ENCODE assay signal across 15 cellular contexts in the genomic region with DNA sequence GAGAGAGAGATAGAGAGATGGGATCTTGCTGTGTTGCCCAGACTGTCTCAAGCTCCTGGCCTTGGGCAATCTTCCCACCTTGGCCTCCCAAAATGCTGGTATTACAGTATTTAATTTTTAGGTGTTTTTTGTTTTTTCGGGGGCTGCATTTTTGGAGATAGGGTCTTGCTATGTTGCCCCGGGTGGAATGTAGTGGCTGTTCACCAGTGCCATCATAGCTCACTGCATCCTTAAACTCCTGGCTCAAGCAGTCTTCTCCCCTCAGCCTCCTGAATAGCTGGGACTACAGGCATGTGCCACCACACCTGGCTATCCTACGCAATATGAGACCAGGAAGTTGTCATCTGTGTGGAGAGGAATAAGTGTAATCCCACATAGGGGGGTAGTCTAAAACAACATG. TPM values are rescaled to one million over a fixed set of nuclear protein-coding genes. Genes with fewer than 3 reads are reported as not detected.
DNase-seq lines count a peak whose midpoint lies in the region; ATAC-seq and TF ChIP-seq lines count a peak whose summit lies in the region.
"Had no signal": no experiment of that assay in that cellular context is flagged by ENCODE, and none has a peak within 500 bp of the region (broad histone marks: within the 10 kb centered on the region; RNA-seq: fewer than 3 reads in every experiment).

No MANE protein-coding gene starts in this region.

- no peak for ATAC-seq in activated CD4-positive, alpha-beta T cell treated with anti-CD3 and anti-CD28 coated beads for 36 hours
- ATAC-seq in WTC11: no peak
- no peak for ATAC-seq in activated CD8-positive, alpha-beta memory T cell treated with anti-CD3 and anti-CD28 coated beads, Interleukin-2, amount 10 ng/mL, durations not matched to agents 7 days and 5 days

- no peak overlapping the region for H3K4me3 ChIP-seq in dorsolateral prefrontal cortex
- H3K4me3 ChIP-seq: BLaER1 had no signal

- POLR2A ChIA-PET in activated CD4-positive, alpha-beta T cell treated with anti-CD3 and anti-CD28 coated beads for 36 hours (lab: Charles Lee): no interaction called here
- POLR2A ChIA-PET in WTC11 (lab: Charles Lee): interaction anchor here (1.0 kb wide), 1 partner anchor 16 kb away, joined by 3 read pairs; no protein-coding TSS in a partner anchor

- CTCF ChIA-PET in activated CD4-positive, alpha-beta T cell treated with anti-CD3 and anti-CD28 coated beads for 36 hours (lab: Charles Lee): interaction anchor here (0.9 to 1.7 kb wide), 4 partner anchors 11 to 44 kb away, joined by 3 to 6 read pairs (median 4); no protein-coding TSS in a partner anchor
- CTCF ChIA-PET in WTC11 (lab: Charles Lee): no interaction called here
- CTCF ChIA-PET in activated CD8-positive, alpha-beta memory T cell treated with anti-CD3 and anti-CD28 coated beads, Interleukin-2, amount 10 ng/mL, durations not matched to agents 7 days and 5 days (lab: Charles Lee): interaction anchor here (1.6 kb wide), 1 partner anchor 115 kb away, joined by 5 read pairs; no protein-coding TSS in a partner anchor

- no peak overlapping the region for H3K4me3 Mint-ChIP-seq in activated CD4-positive, alpha-beta T cell treated with anti-CD3 and anti-CD28 coated beads for 36 hours
- no peak overlapping the region for H3K4me3 Mint-ChIP-seq in WTC11
- no peak overlapping the region for H3K4me3 Mint-ChIP-seq in activated CD8-positive, alpha-beta memory T cell treated with anti-CD3 and anti-CD28 coated beads, Interleukin-2, amount 10 ng/mL, durations not matched to agents 7 days and 5 days
- H3K4me3 Mint-ChIP-seq: CD8-positive, alpha-beta memory T cell; H9 had no signal

- TF ChIP-seq CTCF in WTC11 (IDR thresholded peaks at IDR 0.05) (no peak), dorsolateral prefrontal cortex (IDR thresholded peaks at IDR 0.05 in 54 of 56, conservative IDR thresholded peaks at IDR 0.05 in 2 of 56; ENCODE audit: low read depth in 1 of 56, partially characterized antibody in 56 of 56) (no peak)

- H3K27ac ChIP-seq in dorsolateral prefrontal cortex (peak overlapping the region in 54 of 59 donors; percentile 10 to 100 (median 95)), temporal lobe (ENCODE audit: low read depth, low read length) (peak overlapping the region; percentile 2)
- H3K27ac ChIP-seq: 22Rv1, BLaER1 had no signal

- H3K36me3 Mint-ChIP-seq in activated CD4-positive, alpha-beta T cell treated with anti-CD3 and anti-CD28 coated beads for 36 hours (ENCODE audit: low read depth): peaks cover 3% of the 10 kb centered on the region
- peaks cover 9% of the 10 kb centered on the region; the same call in 1 of the 2 replicates for H3K36me3 Mint-ChIP-seq in WTC11
- H3K36me3 Mint-ChIP-seq in activated CD8-positive, alpha-beta memory T cell treated with anti-CD3 and anti-CD28 coated beads, Interleukin-2, amount 10 ng/mL, durations not matched to agents 7 days and 5 days: no peaks in the 10 kb centered on the region

- peaks cover 12% of the 10 kb centered on the region for H3K4me1 Mint-ChIP-seq in activated CD4-positive, alpha-beta T cell treated with anti-CD3 and anti-CD28 coated beads for 36 hours
- no peaks in the 10 kb centered on the region for H3K4me1 Mint-ChIP-seq in WTC11
- peaks cover 13% of the 10 kb centered on the region for H3K4me1 Mint-ChIP-seq in activated CD8-positive, alpha-beta memory T cell treated with anti-CD3 and anti-CD28 coated beads, Interleukin-2, amount 10 ng/mL, durations not matched to agents 7 days and 5 days
- H3K4me1 Mint-ChIP-seq: H9 had no signal

- no peak for DNase-seq in activated CD4-positive, alpha-beta T cell treated with anti-CD3 and anti-CD28 coated beads for 36 hours
- DNase-seq in activated CD4-positive, alpha-beta T cell treated with anti-CD3 and anti-CD28 coated beads, Interleukin-2, amount 50 U/mL, for 48 hours: no peak
- DNase-seq in WTC11 (ENCODE audit: low spot score) (no peak), dorsolateral prefrontal cortex (peak in 2 of 10 donors; percentile 8 to 17), cardiac septum (ENCODE audit: low spot score) (no peak), NAMALWA (ENCODE audit: low spot score) (no peak)
- no peak for DNase-seq in activated CD8-positive, alpha-beta memory T cell treated with anti-CD3 and anti-CD28 coated beads, Interleukin-2, amount 10 ng/mL, durations not matched to agents 7 days and 5 days
- DNase-seq: CD8-positive, alpha-beta memory T cell; DND-41; GDM1; GOT3; H9 had no signal

- H3K27me3 ChIP-seq in dorsolateral prefrontal cortex: no peaks in the 10 kb centered on the region
- H3K27me3 ChIP-seq: BLaER1 had no signal

- H3K27ac Mint-ChIP-seq in activated CD4-positive, alpha-beta T cell treated with anti-CD3 and anti-CD28 coated beads for 36 hours: peak overlapping the region; percentile 52
- no peak overlapping the region for H3K27ac Mint-ChIP-seq in WTC11
- H3K27ac Mint-ChIP-seq in activated CD8-positive, alpha-beta memory T cell treated with anti-CD3 and anti-CD28 coated beads, Interleukin-2, amount 10 ng/mL, durations not matched to agents 7 days and 5 days: no peak overlapping the region
- H3K27ac Mint-ChIP-seq: H9 had no signal

- H3K9me3 Mint-ChIP-seq in activated CD4-positive, alpha-beta T cell treated with anti-CD3 and anti-CD28 coated beads for 36 hours (ENCODE audit: low read depth): no peaks in the 10 kb centered on the region
- no peaks in the 10 kb centered on the region for H3K9me3 Mint-ChIP-seq in WTC11
- H3K9me3 Mint-ChIP-seq in activated CD8-positive, alpha-beta memory T cell treated with anti-CD3 and anti-CD28 coated beads, Interleukin-2, amount 10 ng/mL, durations not matched to agents 7 days and 5 days (ENCODE audit: low read depth): no peaks in the 10 kb centered on the region
- H3K9me3 Mint-ChIP-seq: CD8-positive, alpha-beta memory T cell; H9 had no signal

- no peaks in the 10 kb centered on the region for H3K27me3 Mint-ChIP-seq in activated CD4-positive, alpha-beta T cell treated with anti-CD3 and anti-CD28 coated beads for 36 hours
- no peaks in the 10 kb centered on the region for H3K27me3 Mint-ChIP-seq in WTC11 (ENCODE audit: low read depth)
- no peaks in the 10 kb centered on the region for H3K27me3 Mint-ChIP-seq in activated CD8-positive, alpha-beta memory T cell treated with anti-CD3 and anti-CD28 coated beads, Interleukin-2, amount 10 ng/mL, durations not matched to agents 7 days and 5 days
- H3K27me3 Mint-ChIP-seq: CD8-positive, alpha-beta memory T cell had no signal

- intact Hi-C loops in activated CD4-positive, alpha-beta T cell treated with anti-CD3 and anti-CD28 coated beads for 36 hours (cut with DNase I, micrococcal nuclease): no loop called here
- intact Hi-C loops in dorsolateral prefrontal cortex (cut with DNase I) (no loop called here), cardiac septum (cut with DNase I) (no loop called here)

TF ChIP-seq in WTC11, 78 proteins besides CTCF, POLR2A, EP300 and RAD21:
- TF ChIP-seq ZMAT4 (CRISPR knock-in tag; IDR thresholded peaks at IDR 0.05) (no peak), PRDM15 (CRISPR knock-in tag; IDR thresholded peaks at IDR 0.05) (no peak), TEAD1 (CRISPR knock-in tag; IDR thresholded peaks at IDR 0.05) (no peak), ERG (CRISPR knock-in tag; IDR thresholded peaks at IDR 0.05) (no peak), FOXJ3 (CRISPR knock-in tag; IDR thresholded peaks at IDR 0.05; ENCODE audit: borderline replicate concordance) (no peak), ZNF121 (CRISPR knock-in tag; IDR thresholded peaks at IDR 0.05) (peak; percentile 72; the same call in 1 of the 2 replicates)

RNA-seq across cellular contexts. Expression of gene KCTD7, which starts 42.4 kb away (rescaled TPM):
- 1 to 10 TPM; 7.8 TPM for total RNA-seq in activated CD4-positive, alpha-beta T cell treated with anti-CD3 and anti-CD28 coated beads for 36 hours
- 10.5 to 11.6 TPM (median 10.8 TPM) in 3 replicates for total RNA-seq in WTC11 (2021)
- total RNA-seq in dorsolateral prefrontal cortex: 10 to 100 TPM; 24.3 to 52.8 (median 34.0) TPM
- 39.1 TPM for total RNA-seq in temporal lobe
- 10 to 100 TPM; 27.8 to 41.9 TPM for total RNA-seq in activated CD8-positive, alpha-beta memory T cell treated with anti-CD3 and anti-CD28 coated beads, Interleukin-2, amount 10 ng/mL, durations not matched to agents 7 days and 5 days
- 9.7 TPM for total RNA-seq in cardiac septum
